14 cellular contexts compared by ENCODE assay signal in genomic region chr17:14312522-14312921, GRCh38. TPM values are rescaled to one million over a fixed set of nuclear protein-coding genes. Genes with fewer than 3 reads are reported as not detected.
DNase-seq lines count a peak whose midpoint lies in the region; ATAC-seq and TF ChIP-seq lines count a peak whose summit lies in the region.
"Had no signal": no experiment of that assay in that cellular context is flagged by ENCODE, and none has a peak within 500 bp of the region (broad histone marks: within the 10 kb centered on the region; RNA-seq: fewer than 3 reads in every experiment).

No MANE protein-coding gene starts in this region.

- peaks cover 92% of the 10 kb centered on the region for H3K4me1 ChIP-seq in BLaER1

- H3K4me1 Mint-ChIP-seq in CD14-positive monocyte (peaks cover 40% of the 10 kb centered on the region), T-helper 17 cell (peaks cover 43% of the 10 kb centered on the region), natural killer cell (peaks cover 68 to 71% of the 10 kb centered on the region in 2 donors)

- no peaks in the 10 kb centered on the region for H3K27me3 ChIP-seq in BLaER1

- H3K36me3 Mint-ChIP-seq in CD14-positive monocyte (peaks cover 6 to 8% of the 10 kb centered on the region in 2 donors), T-helper 17 cell (ENCODE audit: low read depth) (peaks cover 8% of the 10 kb centered on the region), natural killer cell (no peaks in the 10 kb centered on the region)

- H3K4me3 ChIP-seq in BLaER1, result no peak overlapping the region
- no peak overlapping the region for H3K4me3 ChIP-seq in foreskin fibroblast (ENCODE audit: low read depth in 1 of 2, low read length in 2 of 2)

- peaks cover 33% of the 10 kb centered on the region for H4K20me1 ChIP-seq in BLaER1

- peak overlapping the region; percentile 54 for H3K27ac ChIP-seq in BLaER1

- TF ChIP-seq CTCF in CD14-positive monocyte (IDR thresholded peaks at IDR 0.05) (no peak), natural killer cell (IDR thresholded peaks at IDR 0.05) (no peak), foreskin fibroblast (IDR thresholded peaks at IDR 0.05; ENCODE audit: low read depth, low read length) (no peak)

- peaks cover 5 to 14% (median 11%) of the 10 kb centered on the region in 3 donors for H3K27me3 Mint-ChIP-seq in CD14-positive monocyte (ENCODE audit: low read depth in 3 of 3)
- no peaks in the 10 kb centered on the region for H3K27me3 Mint-ChIP-seq in T-helper 17 cell
- H3K27me3 Mint-ChIP-seq in natural killer cell (ENCODE audit: low read depth in 2 of 2), result no peaks in the 10 kb centered on the region

- H3K9ac ChIP-seq in BLaER1, result no peak overlapping the region

- H3K36me3 ChIP-seq in BLaER1, result peaks cover 58% of the 10 kb centered on the region

- H3K9me3 ChIP-seq in BLaER1, result peaks cover 7% of the 10 kb centered on the region; the same call in 1 of the 2 replicates
- no peaks in the 10 kb centered on the region for H3K9me3 ChIP-seq in T-helper 17 cell (ENCODE audit: control insufficient read depth, low read length, poor library complexity, severe bottlenecking)

- intact Hi-C loops in CD14-positive monocyte (cut with micrococcal nuclease) (loop anchor here in 1 of 2 donors (5.0 kb wide), 1 partner anchor 35 kb away; no protein-coding TSS in a partner anchor), natural killer cell (cut with micrococcal nuclease) (no loop called here)

- ATAC-seq in T-helper 17 cell, result no peak
- no peak for ATAC-seq in natural killer cell
- ATAC-seq: Panc1 had no signal

- H3K27ac Mint-ChIP-seq in CD14-positive monocyte, result peak overlapping the region in 4 of 7 donors; percentile 43 to 66 (median 56)
- peak overlapping the region; percentile 49 for H3K27ac Mint-ChIP-seq in T-helper 17 cell
- H3K27ac Mint-ChIP-seq in natural killer cell, result peak overlapping the region; percentile 71 to 74

- H3K4me3 Mint-ChIP-seq in CD14-positive monocyte, result no peak overlapping the region
- no peak overlapping the region for H3K4me3 Mint-ChIP-seq in T-helper 17 cell
- peak overlapping the region; percentile 52 for H3K4me3 Mint-ChIP-seq in natural killer cell

- H3K4me2 ChIP-seq in BLaER1, result peak overlapping the region; percentile 91

- H3K9me3 Mint-ChIP-seq in CD14-positive monocyte, result peaks cover 0 to 4% (median 0%) of the 10 kb centered on the region in 7 donors
- no peaks in the 10 kb centered on the region for H3K9me3 Mint-ChIP-seq in natural killer cell

- DNase-seq in CD14-positive monocyte (ENCODE audit: low spot score), result no peak
- DNase-seq in T-helper 17 cell, result no peak
- no peak for DNase-seq in natural killer cell
- DNase-seq in foreskin fibroblast, result no peak
- no peak for DNase-seq in DMS 273 (lab: John Stamatoyannopoulos, UW; ENCODE audit: unreplicated experiment)
- DNase-seq in medulla oblongata (ENCODE audit: extremely low spot score), result no peak
- DNase-seq: ACHN, DMS 273 treated with DMSO at 0.1 percent for 48 hours, NCI-H1105, NCI-H1694, NCI-H2227 treated with DMSO at 0.1 percent for 48 hours, NCI-H524 had no signal

RNA-seq across cellular contexts. Expression of gene HS3ST3B1, which starts 11.6 kb away (rescaled TPM):
- polyA plus RNA-seq in CD14-positive monocyte, result under 1 TPM; 0.09 to 0.73 TPM
- 10 to 100 TPM; 13.5 to 15.4 TPM for total RNA-seq in T-helper 17 cell
- total RNA-seq in natural killer cell, result 10 to 100 TPM; 14.1 to 18.6 (median 17.1) TPM
